In genomic region chr2:230068658-230069080, GRCh38 we compare ENCODE assay signal across 1 cellular context.
A peak's percentile ranks its signal among the peaks of the same experiment; 100 is the strongest.
TF ChIP-seq lines count a peak whose summit lies in the region.

A gene with protein sequence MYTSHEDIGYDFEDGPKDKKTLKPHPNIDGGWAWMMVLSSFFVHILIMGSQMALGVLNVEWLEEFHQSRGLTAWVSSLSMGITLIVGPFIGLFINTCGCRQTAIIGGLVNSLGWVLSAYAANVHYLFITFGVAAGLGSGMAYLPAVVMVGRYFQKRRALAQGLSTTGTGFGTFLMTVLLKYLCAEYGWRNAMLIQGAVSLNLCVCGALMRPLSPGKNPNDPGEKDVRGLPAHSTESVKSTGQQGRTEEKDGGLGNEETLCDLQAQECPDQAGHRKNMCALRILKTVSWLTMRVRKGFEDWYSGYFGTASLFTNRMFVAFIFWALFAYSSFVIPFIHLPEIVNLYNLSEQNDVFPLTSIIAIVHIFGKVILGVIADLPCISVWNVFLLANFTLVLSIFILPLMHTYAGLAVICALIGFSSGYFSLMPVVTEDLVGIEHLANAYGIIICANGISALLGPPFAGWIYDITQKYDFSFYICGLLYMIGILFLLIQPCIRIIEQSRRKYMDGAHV (minus strand): TSS chr2:230068924. CDS start chr2:230059352, 9,572 bp downstream.

TF ChIP-seq in HepG2, 621 proteins besides CTCF, POLR2A, EP300 and RAD21:
- TF ChIP-seq ATAD3A (CRISPR knock-in tag; IDR thresholded peaks at IDR 0.05): no peak
- no peak for TF ChIP-seq ZNF678 (CRISPR knock-in tag; IDR thresholded peaks at IDR 0.05)
- no peak for TF ChIP-seq PRDM10 (CRISPR knock-in tag; IDR thresholded peaks at IDR 0.05; ENCODE audit: low read depth)
- TF ChIP-seq TAF15 (IDR thresholded peaks at IDR 0.05; ENCODE audit: low read depth, low read length, poor library complexity, severe bottlenecking): no peak
- no peak for TF ChIP-seq ZNF629 (CRISPR knock-in tag; conservative IDR thresholded peaks at IDR 0.05)
- no peak for TF ChIP-seq ZBTB7B (CRISPR knock-in tag; IDR thresholded peaks at IDR 0.05)
- TF ChIP-seq, protein P1, sequence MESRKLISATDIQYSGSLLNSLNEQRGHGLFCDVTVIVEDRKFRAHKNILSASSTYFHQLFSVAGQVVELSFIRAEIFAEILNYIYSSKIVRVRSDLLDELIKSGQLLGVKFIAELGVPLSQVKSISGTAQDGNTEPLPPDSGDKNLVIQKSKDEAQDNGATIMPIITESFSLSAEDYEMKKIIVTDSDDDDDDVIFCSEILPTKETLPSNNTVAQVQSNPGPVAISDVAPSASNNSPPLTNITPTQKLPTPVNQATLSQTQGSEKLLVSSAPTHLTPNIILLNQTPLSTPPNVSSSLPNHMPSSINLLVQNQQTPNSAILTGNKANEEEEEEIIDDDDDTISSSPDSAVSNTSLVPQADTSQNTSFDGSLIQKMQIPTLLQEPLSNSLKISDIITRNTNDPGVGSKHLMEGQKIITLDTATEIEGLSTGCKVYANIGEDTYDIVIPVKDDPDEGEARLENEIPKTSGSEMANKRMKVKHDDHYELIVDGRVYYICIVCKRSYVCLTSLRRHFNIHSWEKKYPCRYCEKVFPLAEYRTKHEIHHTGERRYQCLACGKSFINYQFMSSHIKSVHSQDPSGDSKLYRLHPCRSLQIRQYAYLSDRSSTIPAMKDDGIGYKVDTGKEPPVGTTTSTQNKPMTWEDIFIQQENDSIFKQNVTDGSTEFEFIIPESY (CRISPR knock-in tag; IDR thresholded peaks at IDR 0.05): peak; percentile 94
- no peak for TF ChIP-seq RNF2 (conservative IDR thresholded peaks at IDR 0.05; ENCODE audit: low read depth)
- TF ChIP-seq, protein P2, sequence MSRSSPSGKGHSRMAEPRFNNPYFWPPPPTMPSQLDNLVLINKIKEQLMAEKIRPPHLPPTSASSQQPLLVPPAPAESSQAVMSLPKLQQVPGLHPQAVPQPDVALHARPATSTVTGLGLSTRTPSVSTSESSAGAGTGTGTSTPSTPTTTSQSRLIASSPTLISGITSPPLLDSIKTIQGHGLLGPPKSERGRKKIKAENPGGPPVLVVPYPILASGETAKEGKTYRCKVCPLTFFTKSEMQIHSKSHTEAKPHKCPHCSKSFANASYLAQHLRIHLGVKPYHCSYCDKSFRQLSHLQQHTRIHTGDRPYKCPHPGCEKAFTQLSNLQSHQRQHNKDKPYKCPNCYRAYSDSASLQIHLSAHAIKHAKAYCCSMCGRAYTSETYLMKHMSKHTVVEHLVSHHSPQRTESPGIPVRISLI (CRISPR knock-in tag; IDR thresholded peaks at IDR 0.05; ENCODE audit: borderline replicate concordance): 0 out of 2 replicates have a peak, but pooled peaks have one; percentile 43
- TF ChIP-seq, protein P3, sequence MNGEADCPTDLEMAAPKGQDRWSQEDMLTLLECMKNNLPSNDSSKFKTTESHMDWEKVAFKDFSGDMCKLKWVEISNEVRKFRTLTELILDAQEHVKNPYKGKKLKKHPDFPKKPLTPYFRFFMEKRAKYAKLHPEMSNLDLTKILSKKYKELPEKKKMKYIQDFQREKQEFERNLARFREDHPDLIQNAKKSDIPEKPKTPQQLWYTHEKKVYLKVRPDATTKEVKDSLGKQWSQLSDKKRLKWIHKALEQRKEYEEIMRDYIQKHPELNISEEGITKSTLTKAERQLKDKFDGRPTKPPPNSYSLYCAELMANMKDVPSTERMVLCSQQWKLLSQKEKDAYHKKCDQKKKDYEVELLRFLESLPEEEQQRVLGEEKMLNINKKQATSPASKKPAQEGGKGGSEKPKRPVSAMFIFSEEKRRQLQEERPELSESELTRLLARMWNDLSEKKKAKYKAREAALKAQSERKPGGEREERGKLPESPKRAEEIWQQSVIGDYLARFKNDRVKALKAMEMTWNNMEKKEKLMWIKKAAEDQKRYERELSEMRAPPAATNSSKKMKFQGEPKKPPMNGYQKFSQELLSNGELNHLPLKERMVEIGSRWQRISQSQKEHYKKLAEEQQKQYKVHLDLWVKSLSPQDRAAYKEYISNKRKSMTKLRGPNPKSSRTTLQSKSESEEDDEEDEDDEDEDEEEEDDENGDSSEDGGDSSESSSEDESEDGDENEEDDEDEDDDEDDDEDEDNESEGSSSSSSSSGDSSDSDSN (CRISPR knock-in tag; IDR thresholded peaks at IDR 0.05): 0 out of 2 replicates have a peak, but pooled peaks have one; percentile 3
